11 cellular contexts compared by ENCODE assay signal in the genomic region with DNA sequence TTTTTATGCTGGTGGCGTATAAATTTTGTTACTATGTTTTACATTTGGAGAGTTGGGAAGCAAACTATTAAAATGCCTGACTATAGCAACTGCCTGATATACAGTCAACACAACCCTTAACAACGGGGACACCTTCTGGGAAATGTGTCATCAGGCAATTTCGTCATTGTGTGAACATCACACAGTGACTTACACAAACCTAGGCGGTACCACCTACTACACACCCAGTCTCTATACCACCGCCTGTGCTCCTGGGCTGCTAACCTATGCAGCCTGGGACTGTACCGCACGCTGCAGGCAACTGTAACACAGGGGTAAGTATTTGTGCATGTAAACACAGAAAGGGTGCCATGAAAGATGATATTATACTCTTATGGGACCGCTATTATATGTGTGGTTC. TPM values are rescaled to one million over a fixed set of nuclear protein-coding genes. Genes with fewer than 3 reads are reported as not detected.
DNase-seq lines count a peak whose midpoint lies in the region; ATAC-seq lines count a peak whose summit lies in the region.
"Had no signal": no experiment of that assay in that cellular context is flagged by ENCODE, and none has a peak within 500 bp of the region (broad histone marks: within the 10 kb centered on the region; RNA-seq: fewer than 3 reads in every experiment).

No MANE protein-coding gene starts in this region.

- peak overlapping the region; percentile 94 for H3K27ac Mint-ChIP-seq in activated T-helper 17 cell treated with anti-CD3 and anti-CD28 coated beads, Interleukin-2, amount 50 U/mL, for 72 hours
- H3K27ac Mint-ChIP-seq in immature natural killer cell = peak overlapping the region in 3 of 6 donors; percentile 19 to 74 (median 26)

- H3K4me1 ChIP-seq in mucosa of stomach (ENCODE audit: control insufficient read depth, insufficient read depth, low read length) = peaks cover 60% of the 10 kb centered on the region

- DNase-seq in CD1c-positive myeloid dendritic cell (ENCODE audit: extremely low spot score) (peak; percentile 41), Daoy (ENCODE audit: low read depth) (peak; percentile 44), immature natural killer cell (no peak)
- DNase-seq: activated CD8-positive, alpha-beta memory T cell treated with anti-CD3 and anti-CD28 coated beads, Interleukin-2, amount 10 ng/mL, durations not matched to agents 7 days and 5 days; NCI-H1092 had no signal

- no peaks in the 10 kb centered on the region for H3K9me3 Mint-ChIP-seq in activated T-helper 17 cell treated with anti-CD3 and anti-CD28 coated beads, Interleukin-2, amount 50 U/mL, for 72 hours
- no peaks in the 10 kb centered on the region for H3K9me3 Mint-ChIP-seq in immature natural killer cell

- no peak overlapping the region for H3K4me3 Mint-ChIP-seq in activated T-helper 17 cell treated with anti-CD3 and anti-CD28 coated beads, Interleukin-2, amount 50 U/mL, for 72 hours
- no peak overlapping the region for H3K4me3 Mint-ChIP-seq in immature natural killer cell
- H3K4me3 Mint-ChIP-seq: activated CD8-positive, alpha-beta memory T cell treated with anti-CD3 and anti-CD28 coated beads, Interleukin-2, amount 10 ng/mL, durations not matched to agents 7 days and 5 days had no signal

- no peaks in the 10 kb centered on the region for H3K27me3 Mint-ChIP-seq in activated T-helper 17 cell treated with anti-CD3 and anti-CD28 coated beads, Interleukin-2, amount 50 U/mL, for 72 hours
- H3K27me3 Mint-ChIP-seq in immature natural killer cell (ENCODE audit: low read depth in 3 of 3) = peaks cover 0 to 2% (median 0%) of the 10 kb centered on the region in 3 donors
- H3K27me3 Mint-ChIP-seq: activated CD8-positive, alpha-beta memory T cell treated with anti-CD3 and anti-CD28 coated beads, Interleukin-2, amount 10 ng/mL, durations not matched to agents 7 days and 5 days had no signal

- no peaks in the 10 kb centered on the region for H3K36me3 Mint-ChIP-seq in activated T-helper 17 cell treated with anti-CD3 and anti-CD28 coated beads, Interleukin-2, amount 50 U/mL, for 72 hours (ENCODE audit: low read depth)
- no peaks in the 10 kb centered on the region for H3K36me3 Mint-ChIP-seq in immature natural killer cell
- H3K36me3 Mint-ChIP-seq: activated CD8-positive, alpha-beta memory T cell treated with anti-CD3 and anti-CD28 coated beads, Interleukin-2, amount 10 ng/mL, durations not matched to agents 7 days and 5 days had no signal

- peak overlapping the region; percentile 68 for H3K9ac ChIP-seq in mucosa of stomach (ENCODE audit: low read length)

- H3K4me3 ChIP-seq in mucosa of stomach (ENCODE audit: low read length) = no peak overlapping the region
- H3K4me3 ChIP-seq: smooth muscle cell had no signal

- H3K4me1 Mint-ChIP-seq in activated T-helper 17 cell treated with anti-CD3 and anti-CD28 coated beads, Interleukin-2, amount 50 U/mL, for 72 hours = peaks cover 6% of the 10 kb centered on the region
- H3K4me1 Mint-ChIP-seq in immature natural killer cell = peaks cover 37 to 38% of the 10 kb centered on the region in 2 donors

- H3K36me3 ChIP-seq in mucosa of stomach (ENCODE audit: control insufficient read depth, insufficient read depth, low read length) = no peaks in the 10 kb centered on the region

- no peaks in the 10 kb centered on the region for H3K9me3 ChIP-seq in mucosa of stomach (ENCODE audit: control insufficient read depth, low read length)

- peak; percentile 64 for ATAC-seq in activated T-helper 17 cell treated with anti-CD3 and anti-CD28 coated beads, Interleukin-2, amount 50 U/mL, for 72 hours (replicated peaks)
- ATAC-seq in GM21717 (IDR thresholded peaks at IDR 0.05; ENCODE audit: unreplicated experiment) = no peak
- ATAC-seq in GM19351 (IDR thresholded peaks at IDR 0.05; ENCODE audit: unreplicated experiment) = no peak
- ATAC-seq: activated CD8-positive, alpha-beta memory T cell treated with anti-CD3 and anti-CD28 coated beads, Interleukin-2, amount 10 ng/mL, durations not matched to agents 7 days and 5 days had no signal

- peaks cover 5% of the 10 kb centered on the region for H3K27me3 ChIP-seq in mucosa of stomach (ENCODE audit: control insufficient read depth, insufficient read depth, low read length)

RNA-seq across cellular contexts. Expression of gene CDHR2, which starts 1.3 kb away (rescaled TPM):
- 0.36 TPM in 1 of 2 replicates, not detected in the other for total RNA-seq in Daoy (2014; rRNA removed; shearing (Covaris generic))
- total RNA-seq in activated T-helper 17 cell treated with anti-CD3 and anti-CD28 coated beads, Interleukin-2, amount 50 U/mL, for 72 hours = under 1 TPM; 0.50 to 0.69 TPM
- not detected for polyA plus RNA-seq in immature natural killer cell
- total RNA-seq: epithelial cell of proximal tubule had no signal
- polyA plus RNA-seq: smooth muscle cell had no signal

RNA-seq across cellular contexts. Expression of gene RNF44, which starts 10.6 kb away (rescaled TPM):
- 9.5 and 10.4 TPM in 2 replicates for total RNA-seq in Daoy (2014; rRNA removed; shearing (Covaris generic))
- 10 to 100 TPM; 85.3 to 88.1 TPM for total RNA-seq in activated T-helper 17 cell treated with anti-CD3 and anti-CD28 coated beads, Interleukin-2, amount 50 U/mL, for 72 hours
- 1 to 10 TPM; 1.2 to 9.8 (median 2.0) TPM for polyA plus RNA-seq in immature natural killer cell

Comparison
In these comparisons a context has a peak if more than half of its experiments do, and no peak if none do; other contexts are left out.
1. DNase-seq: peak in CD1c-positive myeloid dendritic cell (single experiment) and Daoy (single experiment); none in immature natural killer cell (0 of 3).